22 cellular contexts compared by ENCODE assay signal in genomic region chr1:96840396-96840795, GRCh38.
"Had no signal": no experiment of that assay in that cellular context is flagged by ENCODE, and none has a peak within 500 bp of the region (broad histone marks: within the 10 kb centered on the region; RNA-seq: fewer than 3 reads in every experiment).

No MANE protein-coding gene starts in this region.

- ATAC-seq: esophagus mucosa; mucosa of descending colon; natural killer cell treated with Interleukin-12 subunit alpha and Interleukin-12 subunit beta and Interleukin-15 and Interleukin-18, amount 100 ng/mL, for 72 hours; sciatic nerve; stimulated activated naive CD8-positive, alpha-beta T cell treated with anti-CD3 and anti-CD28 coated beads, Interleukin-15, amount 100 ng/mL, for 72 hours had no signal

- H3K9me3 ChIP-seq: mucosa of descending colon, prostate gland, right atrium auricular region, thyroid gland had no signal

- H3K27ac ChIP-seq: epithelial cell of prostate, neural progenitor cell, parathyroid adenoma, prostate gland, right atrium auricular region, thyroid gland had no signal

- DNase-seq: effector CD8-positive, alpha-beta T cell; endodermal cell; head of caudate nucleus; mesenchymal stem cell; mucosa of descending colon; naive B cell; stimulated activated CD4-positive, alpha-beta T cell treated with anti-CD3 and anti-CD28 coated beads, Interleukin-12 subunit alpha, Interleukin-12 subunit beta, amount 100 ng/mL, for 4 hours; stimulated activated CD4-positive, alpha-beta T cell treated with anti-CD3 and anti-CD28 coated beads, Interleukin-1b, Interleukin-23, amount 100 ng/mL, for 48 hours; stimulated activated CD4-positive, alpha-beta T cell treated with anti-CD3 and anti-CD28 coated beads, Interleukin-4, amount 100 ng/mL, for 1 hour; stimulated activated CD8-positive, alpha-beta memory T cell treated with anti-CD3 and anti-CD28 coated beads, Interleukin-4, amount 100 ng/mL, for 48 hours; stimulated activated naive CD4-positive, alpha-beta T cell; stimulated activated naive CD8-positive, alpha-beta T cell treated with anti-CD3 and anti-CD28 coated beads, Interleukin-15, amount 100 ng/mL, for 72 hours; thyroid gland had no signal

- H3K36me3 ChIP-seq: neural progenitor cell, prostate gland, right atrium auricular region, thyroid gland had no signal

- H3K4me3 ChIP-seq: mucosa of descending colon, neural progenitor cell, prostate gland, right atrium auricular region, smooth muscle cell, thyroid gland had no signal

- H3K4me1 ChIP-seq: neural progenitor cell, parathyroid adenoma, prostate gland, right atrium auricular region, thyroid gland had no signal

- H3K27me3 ChIP-seq: neural progenitor cell, right atrium auricular region, thyroid gland had no signal
